Comparison of ENCODE assay signal across 39 cellular contexts in genomic region chr6:130769812-130770211, GRCh38. TPM values are rescaled to one million over a fixed set of nuclear protein-coding genes. Genes with fewer than 3 reads are reported as not detected.
"Had no signal": no experiment of that assay in that cellular context is flagged by ENCODE, and none has a peak within 500 bp of the region (broad histone marks: within the 10 kb centered on the region; RNA-seq: fewer than 3 reads in every experiment).

No MANE protein-coding gene starts in this region.

- H3K9me3 ChIP-seq: adrenal gland, body of pancreas, breast epithelium had no signal

- H3K4me3 ChIP-seq: adrenal gland, body of pancreas, breast epithelium, PC-9 had no signal

- H3K4me2 ChIP-seq: KMS-11, PC-9 had no signal

- H3K36me3 Mint-ChIP-seq: activated naive CD4-positive, alpha-beta T cell treated with anti-CD3 and anti-CD28 coated beads, Interleukin-2, amount 50 U/mL, for 72 hours had no signal

- H3K4me3 Mint-ChIP-seq: activated CD4-positive, alpha-beta T cell treated with anti-CD3 and anti-CD28 coated beads, Interleukin-2, amount 10 ng/mL, durations not matched to agents 24 days and 14 days; activated CD8-positive, alpha-beta T cell treated with anti-CD3 and anti-CD28 coated beads for 36 hours; activated T-cell treated with anti-CD3 and anti-CD28 coated beads, Interleukin-2, amount 50 U/mL, for 72 hours; activated T-helper 17 cell treated with anti-CD3 and anti-CD28 coated beads, Interleukin-2, amount 50 U/mL, for 72 hours had no signal

- H3K27me3 ChIP-seq: adrenal gland, body of pancreas, breast epithelium had no signal

- H3K9ac ChIP-seq: KMS-11 had no signal

- H3K4me1 Mint-ChIP-seq: activated CD4-positive, alpha-beta T cell treated with anti-CD3 and anti-CD28 coated beads, Interleukin-2, amount 10 ng/mL, durations not matched to agents 24 days and 14 days; activated T-helper 17 cell treated with anti-CD3 and anti-CD28 coated beads, Interleukin-2, amount 50 U/mL, for 72 hours had no signal

- H3K27ac Mint-ChIP-seq: activated CD4-positive, alpha-beta T cell treated with anti-CD3 and anti-CD28 coated beads, Interleukin-2, amount 10 ng/mL, durations not matched to agents 24 days and 14 days; activated CD8-positive, alpha-beta T cell treated with anti-CD3 and anti-CD28 coated beads for 36 hours; activated naive CD4-positive, alpha-beta T cell treated with anti-CD3 and anti-CD28 coated beads, Interleukin-2, amount 50 U/mL, for 72 hours; activated T-cell treated with anti-CD3 and anti-CD28 coated beads, Interleukin-2, amount 50 U/mL, for 72 hours; activated T-helper 17 cell treated with anti-CD3 and anti-CD28 coated beads, Interleukin-2, amount 50 U/mL, for 72 hours had no signal

- DNase-seq: activated CD4-positive, alpha-beta T cell treated with anti-CD3 and anti-CD28 coated beads, Interleukin-2, amount 10 ng/mL, durations not matched to agents 24 days and 14 days; activated CD4-positive, alpha-beta T cell treated with anti-CD3 and anti-CD28 coated beads, Interleukin-2, amount 50 U/mL, for 4 hours; activated CD8-positive, alpha-beta T cell treated with anti-CD3 and anti-CD28 coated beads for 36 hours; activated gamma-delta T cell; activated naive CD4-positive, alpha-beta T cell treated with Interleukin-2 at 50 U/mL for 16 hours; activated T-cell treated with anti-CD3 and anti-CD28 coated beads, Interleukin-2, amount 50 U/mL, for 1 hour; activated T-cell treated with anti-CD3 and anti-CD28 coated beads, Interleukin-2, amount 50 U/mL, for 72 hours; adrenal gland; anterior cingulate cortex; body of pancreas; cerebellar nuclear complex; MM.1S; NCI-H1092 treated with DMSO at 0.1 percent for 48 hours; NCI-H1417; NCI-H146; NCI-H187; NCI-H2029 treated with DMSO at 0.1 percent for 48 hours; NCI-H2107; NCI-H2171; NCI-H510A; NCI-H526; NCI-H748 treated with DMSO at 0.1 percent for 48 hours; NK-92 treated with Interleukin-12 subunit alpha and Interleukin-12 subunit beta, amount 100 ng/mL, for 24 hours; PC-9; SIG-M5; T1000 had no signal

- H2AFZ ChIP-seq: PC-9 had no signal

- H3K27me3 Mint-ChIP-seq: activated CD8-positive, alpha-beta T cell treated with anti-CD3 and anti-CD28 coated beads for 36 hours; activated T-helper 17 cell treated with anti-CD3 and anti-CD28 coated beads, Interleukin-2, amount 50 U/mL, for 72 hours had no signal

- H3K27ac ChIP-seq: adrenal gland, body of pancreas, breast epithelium, KMS-11, PC-9, RWPE1 had no signal

- H3K9me3 Mint-ChIP-seq: activated CD4-positive, alpha-beta T cell treated with anti-CD3 and anti-CD28 coated beads, Interleukin-2, amount 10 ng/mL, durations not matched to agents 24 days and 14 days; activated CD8-positive, alpha-beta T cell treated with anti-CD3 and anti-CD28 coated beads for 36 hours; activated naive CD4-positive, alpha-beta T cell treated with anti-CD3 and anti-CD28 coated beads, Interleukin-2, amount 50 U/mL, for 72 hours; activated T-cell treated with anti-CD3 and anti-CD28 coated beads, Interleukin-2, amount 50 U/mL, for 72 hours; activated T-helper 17 cell treated with anti-CD3 and anti-CD28 coated beads, Interleukin-2, amount 50 U/mL, for 72 hours had no signal

- H3K4me1 ChIP-seq: adrenal gland, body of pancreas, breast epithelium had no signal

- H3K36me3 ChIP-seq: adrenal gland, breast epithelium had no signal

RNA-seq across cellular contexts. Expression of gene SMLR1, which starts 57.4 kb away (rescaled TPM):
- total RNA-seq: activated CD4-positive, alpha-beta T cell treated with anti-CD3 and anti-CD28 coated beads, Interleukin-2, amount 10 ng/mL, durations not matched to agents 24 days and 14 days; activated CD8-positive, alpha-beta memory T cell treated with anti-CD3 and anti-CD28 coated beads for 36 hours; activated CD8-positive, alpha-beta T cell treated with anti-CD3 and anti-CD28 coated beads for 36 hours; activated naive CD4-positive, alpha-beta T cell treated with anti-CD3 and anti-CD28 coated beads, Interleukin-2, amount 50 U/mL, for 72 hours; activated T-cell treated with anti-CD3 and anti-CD28 coated beads, Interleukin-2, amount 50 U/mL, for 72 hours; activated T-helper 17 cell treated with anti-CD3 and anti-CD28 coated beads, Interleukin-2, amount 50 U/mL, for 72 hours; breast epithelium; cardiac septum; LHCN-M2; OCI-LY7; PC-9; Right ventricle myocardium inferior; SK-MEL-5; T-helper 1 cell treated with Interleukin-12 subunit alpha and Interleukin-12 subunit beta and Interleukin-4 antibody, amounts not matched to agents 30 ng/mL and 1 ng/mL, for 36 hours; T-helper 2 cell treated with Interferon-gamma antibody and Interleukin-4, amounts not matched to agents 100 ng/mL and 5 ng/mL, for 36 hours had no signal
